ENCODE assay signal across 8 cellular contexts in genomic region chr7:37353949-37354660, GRCh38.
DNase-seq lines count a peak whose midpoint lies in the region; ATAC-seq and TF ChIP-seq lines count a peak whose summit lies in the region.

No MANE protein-coding gene starts in this region.

- intact Hi-C loops in thyroid gland (cut with DNase I) = no loop called here

- H3K36me3 Mint-ChIP-seq in activated T-cell treated with anti-CD3 and anti-CD28 coated beads, Interleukin-2, amount 50 U/mL, for 24 hours (ENCODE audit: low read depth) = peaks cover 19% of the 10 kb centered on the region
- peaks cover 2% of the 10 kb centered on the region for H3K36me3 Mint-ChIP-seq in activated naive CD8-positive, alpha-beta T cell treated with anti-CD3 and anti-CD28 coated beads, Interleukin-2, amount 10 ng/mL, durations not matched to agents 7 days and 5 days

- no peak for TF ChIP-seq POLR2A in thyroid gland (IDR thresholded peaks at IDR 0.05)

- H3K4me3 Mint-ChIP-seq in activated T-cell treated with anti-CD3 and anti-CD28 coated beads, Interleukin-2, amount 50 U/mL, for 24 hours = peak overlapping the region; percentile 87
- peak overlapping the region; percentile 89 for H3K4me3 Mint-ChIP-seq in activated naive CD8-positive, alpha-beta T cell treated with anti-CD3 and anti-CD28 coated beads, Interleukin-2, amount 10 ng/mL, durations not matched to agents 7 days and 5 days

- H3K4me3 ChIP-seq in lung (no peak overlapping the region), thyroid gland (replicated peaks in 1 of 3) (no peak overlapping the region)

- H3K9me3 Mint-ChIP-seq in activated T-cell treated with anti-CD3 and anti-CD28 coated beads, Interleukin-2, amount 50 U/mL, for 24 hours = no peaks in the 10 kb centered on the region
- H3K9me3 Mint-ChIP-seq in activated naive CD8-positive, alpha-beta T cell treated with anti-CD3 and anti-CD28 coated beads, Interleukin-2, amount 10 ng/mL, durations not matched to agents 7 days and 5 days = peaks cover 2% of the 10 kb centered on the region

- H3K27ac ChIP-seq in lung (ENCODE audit: low read depth in 1 of 2, low read length in 1 of 2) (peak overlapping the region; percentile 56 to 76), thyroid gland (peak overlapping the region; percentile 33 to 59 (median 59))

- no peaks in the 10 kb centered on the region for H3K9me3 ChIP-seq in lung (ENCODE audit: control insufficient read depth in 2 of 2, insufficient read depth in 1 of 2, low read length in 1 of 2)
- H3K9me3 ChIP-seq in thyroid gland = no peaks in the 10 kb centered on the region

- ATAC-seq in activated naive CD8-positive, alpha-beta T cell treated with anti-CD3 and anti-CD28 coated beads, Interleukin-2, amount 10 ng/mL, durations not matched to agents 7 days and 5 days (ENCODE audit: low read depth) = no peak
- ATAC-seq in lung (ENCODE audit: insufficient read depth, low FRiP score) (no peak), GM21381 (IDR thresholded peaks at IDR 0.05; ENCODE audit: unreplicated experiment) (no peak)

- no peaks in the 10 kb centered on the region for H3K27me3 Mint-ChIP-seq in activated T-cell treated with anti-CD3 and anti-CD28 coated beads, Interleukin-2, amount 50 U/mL, for 24 hours
- no peaks in the 10 kb centered on the region for H3K27me3 Mint-ChIP-seq in activated naive CD8-positive, alpha-beta T cell treated with anti-CD3 and anti-CD28 coated beads, Interleukin-2, amount 10 ng/mL, durations not matched to agents 7 days and 5 days

- peak overlapping the region; percentile 98 for H3K27ac Mint-ChIP-seq in activated T-cell treated with anti-CD3 and anti-CD28 coated beads, Interleukin-2, amount 50 U/mL, for 24 hours
- peak overlapping the region; percentile 85 for H3K27ac Mint-ChIP-seq in activated naive CD8-positive, alpha-beta T cell treated with anti-CD3 and anti-CD28 coated beads, Interleukin-2, amount 10 ng/mL, durations not matched to agents 7 days and 5 days

- TF ChIP-seq CTCF in lung (IDR thresholded peaks at IDR 0.05; ENCODE audit: control extremely low read depth, extremely low read depth) (no peak), thyroid gland (IDR thresholded peaks at IDR 0.05) (no peak)

- WGBS in lung, 2 donors = 35 to 61% methylated on average over 5 of the region's 5 CpGs
- 79 to 84% methylated on average over 5 of the region's 5 CpGs for WGBS in thyroid gland, 2 donors

- peaks cover 93% of the 10 kb centered on the region for H3K4me1 Mint-ChIP-seq in activated T-cell treated with anti-CD3 and anti-CD28 coated beads, Interleukin-2, amount 50 U/mL, for 24 hours (ENCODE audit: low read depth)
- peaks cover 42% of the 10 kb centered on the region for H3K4me1 Mint-ChIP-seq in activated naive CD8-positive, alpha-beta T cell treated with anti-CD3 and anti-CD28 coated beads, Interleukin-2, amount 10 ng/mL, durations not matched to agents 7 days and 5 days

- no peak for DNase-seq in activated T-cell treated with anti-CD3 and anti-CD28 coated beads, Interleukin-2, amount 50 U/mL, for 24 hours
- DNase-seq in activated T-cell treated with anti-CD3 and anti-CD28 coated beads for 4 hours = no peak
- no peak for DNase-seq in activated naive CD8-positive, alpha-beta T cell treated with anti-CD3 and anti-CD28 coated beads, Interleukin-2, amount 10 ng/mL, durations not matched to agents 7 days and 5 days
- DNase-seq in lung (ENCODE audit: low spot score) = no peak
- no peak for DNase-seq in thyroid gland
- no peak for DNase-seq in COLO829 (ENCODE audit: low spot score)
- no peak for DNase-seq in activated CD8-positive, alpha-beta memory T cell treated with anti-CD3 and anti-CD28 coated beads for 24 hours

- H3K4me1 ChIP-seq in lung (ENCODE audit: control insufficient read depth in 2 of 2, insufficient read depth in 2 of 2, low read length in 2 of 2) (peaks cover 5 to 12% of the 10 kb centered on the region in 2 donors), thyroid gland (peaks cover 30 to 50% of the 10 kb centered on the region in 2 donors)

- POLR2A ChIA-PET in activated naive CD8-positive, alpha-beta T cell treated with anti-CD3 and anti-CD28 coated beads, Interleukin-2, amount 10 ng/mL, durations not matched to agents 7 days and 5 days (lab: Charles Lee) = interaction anchor here (0.7 to 1.7 kb wide), 9 partner anchors 9 to 143 kb away, joined by 3 to 9 read pairs (median 5); partner anchors contain the start of gene ELMO1

- no peaks in the 10 kb centered on the region for H3K36me3 ChIP-seq in lung (ENCODE audit: control insufficient read depth in 2 of 2, insufficient read depth in 2 of 2, low read length in 2 of 2)
- H3K36me3 ChIP-seq in thyroid gland = no peaks in the 10 kb centered on the region

- H3K27me3 ChIP-seq in lung (ENCODE audit: control insufficient read depth, insufficient read depth) (no peaks in the 10 kb centered on the region), thyroid gland (no peaks in the 10 kb centered on the region)
